19 cellular contexts compared by ENCODE assay signal in the genomic region with DNA sequence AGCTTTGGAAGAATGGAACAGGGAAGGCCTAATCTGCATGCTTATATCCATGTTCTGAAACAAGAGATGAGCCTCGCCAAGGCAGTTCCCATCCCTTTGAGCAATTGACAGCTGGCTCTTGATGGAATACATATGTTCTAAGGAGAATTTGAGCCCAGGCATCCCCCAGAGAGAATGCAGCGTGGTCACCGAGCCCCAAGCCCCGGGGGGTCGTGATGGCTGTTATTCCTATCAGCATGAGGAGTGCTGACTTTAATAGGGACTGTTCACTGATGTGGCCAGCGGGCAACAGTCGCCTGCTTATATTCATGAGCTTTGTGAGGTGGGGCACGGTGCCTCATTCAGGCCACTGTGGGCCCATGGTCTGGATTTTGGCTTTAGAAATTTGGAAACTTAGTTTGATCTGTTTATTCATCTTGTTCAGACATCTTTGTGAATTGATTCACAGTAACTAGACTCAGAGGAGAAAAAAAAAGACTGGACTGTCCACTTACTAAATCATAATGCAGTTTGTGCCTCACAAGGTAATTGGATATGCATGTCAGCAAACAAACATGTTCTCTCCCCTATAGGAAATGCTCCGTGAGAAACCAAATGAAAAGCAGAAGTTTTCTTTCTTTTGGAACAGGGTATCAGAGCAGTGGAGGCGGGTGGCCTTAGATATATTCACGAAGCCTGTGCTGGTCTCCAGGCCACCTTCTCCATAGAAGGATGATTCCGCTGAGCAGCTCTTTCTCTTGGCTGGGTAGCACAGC.
DNase-seq lines count a peak whose midpoint lies in the region; ATAC-seq and TF ChIP-seq lines count a peak whose summit lies in the region.
"Had no signal": no experiment of that assay in that cellular context is flagged by ENCODE, and none has a peak within 500 bp of the region (broad histone marks: within the 10 kb centered on the region; RNA-seq: fewer than 3 reads in every experiment).

No MANE protein-coding gene starts in this region.

- peak overlapping the region in 1 of 7 donors; percentile 7 for H3K27ac Mint-ChIP-seq in CD14-positive monocyte
- H3K27ac Mint-ChIP-seq: IgD-negative memory B cell had no signal

- no peak overlapping the region for H3K4me3 ChIP-seq in gastroesophageal sphincter
- H3K4me3 ChIP-seq: HAP-1 had no signal

- peaks cover 0 to 38% (median 6%) of the 10 kb centered on the region in 3 donors for H3K4me1 ChIP-seq in gastroesophageal sphincter
- H3K4me1 ChIP-seq: HAP-1 had no signal

- H3K27ac ChIP-seq in angular gyrus (ENCODE audit: low read depth, low read length): peak overlapping the region; percentile 7
- H3K27ac ChIP-seq in gastroesophageal sphincter: peak overlapping the region in 3 of 4 donors; percentile 55 to 68 (median 59)
- H3K27ac ChIP-seq in temporal lobe (ENCODE audit: low read depth, low read length): peak overlapping the region; percentile 34
- H3K27ac ChIP-seq: HL-60, RWPE1 had no signal

- peaks cover 0 to 3% (median 0%) of the 10 kb centered on the region in 7 donors for H3K9me3 Mint-ChIP-seq in CD14-positive monocyte
- H3K9me3 Mint-ChIP-seq: IgD-negative memory B cell had no signal

- TF ChIP-seq EP300 in gastroesophageal sphincter (IDR thresholded peaks at IDR 0.05): no peak

- no peaks in the 10 kb centered on the region for H3K4me1 Mint-ChIP-seq in CD14-positive monocyte
- H3K4me1 Mint-ChIP-seq: IgD-negative memory B cell had no signal

- TF ChIP-seq CTCF in gastroesophageal sphincter (IDR thresholded peaks at IDR 0.05): no peak
- TF ChIP-seq CTCF in CD14-positive monocyte (IDR thresholded peaks at IDR 0.05): no peak

- peaks cover 0 to 2% (median 2%) of the 10 kb centered on the region in 3 donors for H3K27me3 Mint-ChIP-seq in CD14-positive monocyte (ENCODE audit: low read depth in 3 of 3)
- H3K27me3 Mint-ChIP-seq: CD4-positive, CD25-positive, alpha-beta regulatory T cell; IgD-negative memory B cell had no signal

- DNase-seq in NCI-H146 treated with DMSO at 0.1 percent for 48 hours (lab: John Stamatoyannopoulos, UW; ENCODE audit: unreplicated experiment) (peak; percentile 77), GOT3 (lab: John Stamatoyannopoulos, UW) (no peak), amygdala (lab: John Stamatoyannopoulos, UW) (no peak), CD14-positive monocyte (ENCODE audit: low spot score) (no peak)
- DNase-seq: Caco-2; CD4-positive, CD25-positive, alpha-beta regulatory T cell; DMS53; NCI-H1105 treated with DMSO at 0.1 percent for 48 hours; NCI-H187 treated with DMSO at 0.1 percent for 48 hours; NCI-H446 treated with DMSO at 0.1 percent for 48 hours; NCI-H774; PC-3 had no signal

- H3K36me3 Mint-ChIP-seq in CD14-positive monocyte: no peaks in the 10 kb centered on the region

- no peaks in the 10 kb centered on the region for H3K27me3 ChIP-seq in gastroesophageal sphincter

- peaks cover 0 to 4% of the 10 kb centered on the region in 2 donors for H3K36me3 ChIP-seq in gastroesophageal sphincter
- H3K36me3 ChIP-seq: HAP-1 had no signal

- intact Hi-C loops in CD14-positive monocyte (cut with micrococcal nuclease): no loop called here

- no peak overlapping the region for H3K4me3 Mint-ChIP-seq in CD14-positive monocyte
- H3K4me3 Mint-ChIP-seq: CD4-positive, CD25-positive, alpha-beta regulatory T cell; IgD-negative memory B cell had no signal

- WGBS in gastroesophageal sphincter (ENCODE audit: low coverage in 1 of 2), 2 donors: 80 to 87% methylated on average over 6 to 12 of the region's 12 CpGs

- ATAC-seq in gastroesophageal sphincter: no peak
- ATAC-seq: PC-3 had no signal

- no peak for TF ChIP-seq POLR2A in gastroesophageal sphincter (IDR thresholded peaks at IDR 0.05)

- H3K9me3 ChIP-seq in gastroesophageal sphincter: peaks cover 0 to 18% (median 0%) of the 10 kb centered on the region in 3 donors
- H3K9me3 ChIP-seq: Caco-2, HAP-1 had no signal

Comparison
In these comparisons a context has a peak if more than half of its experiments do, and no peak if none do; other contexts are left out.
1. H3K27ac ChIP-seq: peak in every context shown above with its lines; median percentile 59 in gastroesophageal sphincter; 34 in temporal lobe; 7 in angular gyrus.